1 cellular context compared by ENCODE assay signal in the genomic region with DNA sequence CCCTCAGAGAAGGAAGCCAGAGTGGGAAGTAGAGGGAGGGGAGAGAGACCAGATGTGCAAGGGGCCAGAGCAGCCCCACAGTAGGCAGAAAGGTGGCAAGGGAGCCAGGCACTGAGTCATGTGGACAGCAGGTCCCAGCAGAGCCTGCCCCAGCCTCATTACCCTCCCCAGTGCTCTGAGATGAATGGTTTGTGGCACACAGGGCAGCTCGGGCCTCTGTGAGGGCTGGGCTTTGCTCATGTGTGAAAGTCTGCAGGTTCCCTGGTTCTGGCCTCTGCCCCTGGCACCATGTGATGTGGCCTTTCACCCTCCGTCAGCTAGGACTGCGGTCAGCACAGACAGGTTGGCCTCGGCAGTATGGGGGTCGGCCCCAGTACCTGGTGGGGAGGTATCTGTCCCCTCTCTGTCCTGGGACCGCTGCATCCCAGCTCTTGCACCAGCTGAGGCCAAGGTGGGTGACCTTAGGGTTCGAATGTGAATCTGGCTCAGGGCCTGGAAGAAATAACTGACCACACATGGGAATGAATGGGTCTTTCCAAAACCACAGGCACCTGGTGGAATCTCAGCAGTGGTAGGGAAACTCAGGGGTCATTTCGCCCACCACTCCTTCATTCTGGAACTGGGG.
TF ChIP-seq lines count a peak whose summit lies in the region.

No MANE protein-coding gene starts in this region.

TF ChIP-seq in WTC11, 78 proteins besides CTCF, POLR2A, EP300 and RAD21 (continued from another document):
- TF ChIP-seq, protein P1, sequence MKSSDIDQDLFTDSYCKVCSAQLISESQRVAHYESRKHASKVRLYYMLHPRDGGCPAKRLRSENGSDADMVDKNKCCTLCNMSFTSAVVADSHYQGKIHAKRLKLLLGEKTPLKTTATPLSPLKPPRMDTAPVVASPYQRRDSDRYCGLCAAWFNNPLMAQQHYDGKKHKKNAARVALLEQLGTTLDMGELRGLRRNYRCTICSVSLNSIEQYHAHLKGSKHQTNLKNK (CRISPR knock-in tag; IDR thresholded peaks at IDR 0.05) = no peak
- TF ChIP-seq USF2 (CRISPR knock-in tag; IDR thresholded peaks at IDR 0.05) = no peak
- TF ChIP-seq MYBL2 (CRISPR knock-in tag; IDR thresholded peaks at IDR 0.05) = no peak
- TF ChIP-seq ZNF317 (CRISPR knock-in tag; IDR thresholded peaks at IDR 0.05; ENCODE audit: borderline replicate concordance, low read depth) = no peak
- no peak for TF ChIP-seq ZNF671 (CRISPR knock-in tag; IDR thresholded peaks at IDR 0.05)
- TF ChIP-seq, protein P2, sequence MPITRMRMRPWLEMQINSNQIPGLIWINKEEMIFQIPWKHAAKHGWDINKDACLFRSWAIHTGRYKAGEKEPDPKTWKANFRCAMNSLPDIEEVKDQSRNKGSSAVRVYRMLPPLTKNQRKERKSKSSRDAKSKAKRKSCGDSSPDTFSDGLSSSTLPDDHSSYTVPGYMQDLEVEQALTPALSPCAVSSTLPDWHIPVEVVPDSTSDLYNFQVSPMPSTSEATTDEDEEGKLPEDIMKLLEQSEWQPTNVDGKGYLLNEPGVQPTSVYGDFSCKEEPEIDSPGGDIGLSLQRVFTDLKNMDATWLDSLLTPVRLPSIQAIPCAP (CRISPR knock-in tag; IDR thresholded peaks at IDR 0.05) = no peak
- TF ChIP-seq, protein P3, sequence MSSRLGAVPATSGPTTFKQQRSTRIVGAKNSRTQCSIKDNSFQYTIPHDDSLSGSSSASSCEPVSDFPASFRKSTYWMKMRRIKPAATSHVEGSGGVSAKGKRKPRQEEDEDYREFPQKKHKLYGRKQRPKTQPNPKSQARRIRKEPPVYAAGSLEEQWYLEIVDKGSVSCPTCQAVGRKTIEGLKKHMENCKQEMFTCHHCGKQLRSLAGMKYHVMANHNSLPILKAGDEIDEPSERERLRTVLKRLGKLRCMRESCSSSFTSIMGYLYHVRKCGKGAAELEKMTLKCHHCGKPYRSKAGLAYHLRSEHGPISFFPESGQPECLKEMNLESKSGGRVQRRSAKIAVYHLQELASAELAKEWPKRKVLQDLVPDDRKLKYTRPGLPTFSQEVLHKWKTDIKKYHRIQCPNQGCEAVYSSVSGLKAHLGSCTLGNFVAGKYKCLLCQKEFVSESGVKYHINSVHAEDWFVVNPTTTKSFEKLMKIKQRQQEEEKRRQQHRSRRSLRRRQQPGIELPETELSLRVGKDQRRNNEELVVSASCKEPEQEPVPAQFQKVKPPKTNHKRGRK (CRISPR knock-in tag; IDR thresholded peaks at IDR 0.05; ENCODE audit: borderline replicate concordance) = no peak
- TF ChIP-seq ZNF219 (CRISPR knock-in tag; IDR thresholded peaks at IDR 0.05; ENCODE audit: borderline replicate concordance) = no peak
